Comparison of ENCODE assay signal across 9 cellular contexts in genomic region chr1:62384276-62385005, GRCh38. TPM values are rescaled to one million over a fixed set of nuclear protein-coding genes. Genes with fewer than 3 reads are reported as not detected.
DNase-seq lines count a peak whose midpoint lies in the region; ATAC-seq and TF ChIP-seq lines count a peak whose summit lies in the region.
"Had no signal": no experiment of that assay in that cellular context is flagged by ENCODE, and none has a peak within 500 bp of the region (broad histone marks: within the 10 kb centered on the region; RNA-seq: fewer than 3 reads in every experiment).

No MANE protein-coding gene starts in this region.

- peak; percentile 54 to 92 for ATAC-seq in upper lobe of left lung (ENCODE audit: low FRiP score in 2 of 2)

- H3K4me2 ChIP-seq in PC-9, result 0 out of 2 replicates have a peak overlapping the region, but pooled peaks have one; percentile 1

- H4K20me1 ChIP-seq in PC-9 (ENCODE audit: insufficient read depth), result no peaks in the 10 kb centered on the region

- H3K27me3 ChIP-seq in PC-9 (ENCODE audit: insufficient read depth, low read depth), result no peaks in the 10 kb centered on the region
- H3K27me3 ChIP-seq in upper lobe of left lung, result no peaks in the 10 kb centered on the region

- peaks cover 38% of the 10 kb centered on the region for H3K4me1 ChIP-seq in PC-9 (replicated peaks; ENCODE audit: insufficient read depth)
- H3K4me1 ChIP-seq in upper lobe of left lung, result no peaks in the 10 kb centered on the region

- BruUV-seq in PC-9 (replicated peaks; lab: Mats Ljungman, UMichigan), result no TSS peak

- no peak for TF ChIP-seq POLR2A in upper lobe of left lung (IDR thresholded peaks at IDR 0.05)

- POLR2A ChIA-PET in PC-9 (lab: Charles Lee; ENCODE audit: unreplicated experiment), result interaction anchor here (0.6 kb wide), 1 partner anchor 60 kb away, joined by 15 read pairs; no protein-coding TSS in a partner anchor

- H3K79me2 ChIP-seq in PC-9 (ENCODE audit: low read depth), result no peaks in the 10 kb centered on the region

- H3K36me3 ChIP-seq in PC-9 (ENCODE audit: low read depth) (no peaks in the 10 kb centered on the region), upper lobe of left lung (no peaks in the 10 kb centered on the region)

- CTCF ChIA-PET in PC-9 (lab: Charles Lee), result no interaction called here

- no peak overlapping the region for H2AFZ ChIP-seq in PC-9

- H3K9me2 ChIP-seq in PC-9 (ENCODE audit: insufficient read depth), result no peaks in the 10 kb centered on the region

- peaks cover 17% of the 10 kb centered on the region; the same call in 1 of the 2 replicates for H3F3A ChIP-seq in PC-9 (ENCODE audit: insufficient read depth, low read depth)

- no peak for TF ChIP-seq EP300 in upper lobe of left lung (IDR thresholded peaks at IDR 0.05)

- WGBS in upper lobe of left lung, 2 donors, result 64 to 65% methylated on average over 7 of the region's 7 CpGs

- intact Hi-C loops in PC-9 (cut with micrococcal nuclease; ENCODE audit: unreplicated experiment), result loop anchor here (5.0 kb wide), 1 partner anchor 97 kb away; no protein-coding TSS in a partner anchor

- DNase-seq in SIG-M5 treated with dmso at 0.1 percent for 504 hours (lab: John Stamatoyannopoulos, UW; ENCODE audit: unreplicated experiment) (peak; percentile 4), SIG-M5 (lab: John Stamatoyannopoulos, UW) (no peak), PC-9 (peak in 1 of 2 experiments; percentile 61), globus pallidus (ENCODE audit: low spot score) (peak; percentile 43), upper lobe of left lung (no peak), T-helper 2 cell (no peak), GM20000 (ENCODE audit: low spot score) (no peak)
- DNase-seq in activated CD4-positive, alpha-beta T cell treated with anti-CD3 and anti-CD28 coated beads, Interleukin-2, amount 50 U/mL, for 4 hours, result no peak
- DNase-seq: 8988T had no signal

- TF ChIP-seq CTCF in PC-9 (conservative IDR thresholded peaks at IDR 0.05) (no peak), upper lobe of left lung (IDR thresholded peaks at IDR 0.05) (no peak), GM20000 (IDR thresholded peaks at IDR 0.05; ENCODE audit: extremely low read depth, missing control alignments) (no peak)

- H3K27ac ChIP-seq in PC-9, result no peak overlapping the region
- H3K27ac ChIP-seq in upper lobe of left lung, result no peak overlapping the region

- no peak overlapping the region for H3K4me3 ChIP-seq in PC-9
- H3K4me3 ChIP-seq in upper lobe of left lung, result no peak overlapping the region

- H3K9me3 ChIP-seq in PC-9 (ENCODE audit: insufficient read depth, low read depth) (no peaks in the 10 kb centered on the region), upper lobe of left lung (no peaks in the 10 kb centered on the region)

RNA-seq across cellular contexts. Expression of gene USP1, which starts 52.4 kb away (rescaled TPM):
- total RNA-seq in PC-9 (2021), result 42.1 and 50.3 TPM in 2 replicates
- total RNA-seq in upper lobe of left lung, result 10 to 100 TPM in 5 of 6 donors, 1 to 10 TPM in 1; 9.8 to 36.2 (median 20.0) TPM

Comparison
In these comparisons a context has a peak if more than half of its experiments do, and no peak if none do; other contexts are left out.
1. DNase-seq: peak in SIG-M5 treated with dmso at 0.1 percent for 504 hours (single experiment) and globus pallidus (single experiment); none in SIG-M5 (single experiment), upper lobe of left lung (0 of 2), T-helper 2 cell (0 of 5), GM20000 (single experiment) and activated CD4-positive, alpha-beta T cell treated with anti-CD3 and anti-CD28 coated beads, Interleukin-2, amount 50 U/mL, for 4 hours (0 of 2).